In the genomic region with DNA sequence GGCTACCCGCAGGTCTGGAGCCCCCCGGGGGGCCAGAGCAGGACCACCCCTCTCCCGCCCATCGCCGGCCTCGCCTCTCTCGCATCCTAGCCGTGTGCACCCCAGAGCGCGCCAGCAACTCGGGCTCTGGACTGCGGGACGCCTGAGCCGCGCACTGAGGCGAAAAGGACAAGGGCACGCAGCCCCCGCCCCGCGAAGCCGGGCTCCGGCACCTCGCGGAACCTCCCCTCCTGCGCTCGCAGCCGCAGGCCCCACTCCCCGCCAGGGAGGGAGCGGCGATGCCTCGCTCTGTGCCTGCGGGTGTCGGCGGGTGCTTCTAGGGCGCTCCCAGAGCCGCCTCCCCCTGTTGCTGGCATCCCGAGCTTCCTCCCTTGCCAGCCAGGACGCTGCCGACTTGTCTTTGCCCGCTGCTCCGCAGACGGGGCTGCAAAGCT, we compare ENCODE assay signal across 8 cellular contexts. TPM values are rescaled to one million over a fixed set of nuclear protein-coding genes. Genes with fewer than 3 reads are reported as not detected.
DNase-seq lines count a peak whose midpoint lies in the region; ATAC-seq and TF ChIP-seq lines count a peak whose summit lies in the region.

A gene (plus strand): TSS at position 104 of the 434 bp plus-strand sequence. CDS start 907 bp downstream, outside the sequence.

- intact Hi-C loops in MCF 10A (cut with micrococcal nuclease), result loop anchor here (1.0 to 2.0 kb wide), 4 partner anchors 34 to 267 kb away; no protein-coding TSS in a partner anchor

- peaks cover 6% of the 10 kb centered on the region for H3K36me3 Mint-ChIP-seq in MCF 10A (ENCODE audit: insufficient read depth, unreplicated experiment)
- H3K36me3 Mint-ChIP-seq in stimulated activated naive CD8-positive, alpha-beta T cell treated with anti-CD3 and anti-CD28 coated beads, Interleukin-15, Interleukin-2, amounts not matched to agents 100 ng/mL and 50 ng/mL, for 24 hours (ENCODE audit: low read depth), result no peaks in the 10 kb centered on the region

- H3K9me3 ChIP-seq in AG04450 (ENCODE audit: control insufficient read depth, insufficient read depth, low read length), result no peaks in the 10 kb centered on the region; the same call in 1 of the 2 replicates

- no TSS peak for BruUV-seq in MCF 10A (replicated peaks; lab: Mats Ljungman, UMichigan)

- peak within 1 kb of the TSS; percentile 96 for H3K27ac Mint-ChIP-seq in MCF 10A (ENCODE audit: low read depth, unreplicated experiment)
- H3K27ac Mint-ChIP-seq in stimulated activated naive CD8-positive, alpha-beta T cell treated with anti-CD3 and anti-CD28 coated beads, Interleukin-15, Interleukin-2, amounts not matched to agents 100 ng/mL and 50 ng/mL, for 24 hours, result peak within 1 kb of the TSS; percentile 72

- ATAC-seq in GM18498 (IDR thresholded peaks at IDR 0.05; ENCODE audit: unreplicated experiment), result peak; percentile 33
- peak; percentile 34 for ATAC-seq in HG02759 (IDR thresholded peaks at IDR 0.05; ENCODE audit: unreplicated experiment)

- H3K4me3 Mint-ChIP-seq in MCF 10A (ENCODE audit: unreplicated experiment), result peak within 1 kb of the TSS; percentile 81
- peak within 1 kb of the TSS; percentile 83 for H3K4me3 Mint-ChIP-seq in stimulated activated naive CD8-positive, alpha-beta T cell treated with anti-CD3 and anti-CD28 coated beads, Interleukin-15, Interleukin-2, amounts not matched to agents 100 ng/mL and 50 ng/mL, for 24 hours

- no peaks in the 10 kb centered on the region for H3K9me3 Mint-ChIP-seq in MCF 10A (ENCODE audit: unreplicated experiment)
- H3K9me3 Mint-ChIP-seq in stimulated activated naive CD8-positive, alpha-beta T cell treated with anti-CD3 and anti-CD28 coated beads, Interleukin-15, Interleukin-2, amounts not matched to agents 100 ng/mL and 50 ng/mL, for 24 hours, result no peaks in the 10 kb centered on the region

- CTCF ChIA-PET in AG04450 (lab: Charles Lee) (interaction anchor here (1.0 to 2.1 kb wide), 9 partner anchors 12 to 617 kb away, joined by 3 to 7 read pairs (median 4); no protein-coding TSS in a partner anchor), MCF 10A (lab: Yijun Ruan, JAX) (interaction anchor here (0.6 to 2.6 kb wide), 9 partner anchors 27 to 583 kb away, joined by 3 to 22 read pairs (median 4); no protein-coding TSS in a partner anchor)

- no peaks in the 10 kb centered on the region for H3K27me3 Mint-ChIP-seq in MCF 10A (ENCODE audit: insufficient read depth, unreplicated experiment)
- peaks cover 67% of the 10 kb centered on the region for H3K27me3 Mint-ChIP-seq in stimulated activated naive CD8-positive, alpha-beta T cell treated with anti-CD3 and anti-CD28 coated beads, Interleukin-15, Interleukin-2, amounts not matched to agents 100 ng/mL and 50 ng/mL, for 24 hours

- H3K4me3 ChIP-seq in AG04450 (ENCODE audit: low read depth, low read length) (peak within 1 kb of the TSS; percentile 87), kidney epithelial cell (ENCODE audit: low read depth, low read length) (peak within 1 kb of the TSS; percentile 76)

- H3K4me1 Mint-ChIP-seq in MCF 10A (ENCODE audit: insufficient read depth, unreplicated experiment), result peaks cover 16% of the 10 kb centered on the region
- H3K4me1 Mint-ChIP-seq in stimulated activated naive CD8-positive, alpha-beta T cell treated with anti-CD3 and anti-CD28 coated beads, Interleukin-15, Interleukin-2, amounts not matched to agents 100 ng/mL and 50 ng/mL, for 24 hours (ENCODE audit: low read depth), result peaks cover 25% of the 10 kb centered on the region

- H3K36me3 ChIP-seq in kidney epithelial cell (ENCODE audit: control insufficient read depth, insufficient read depth, low read length), result no peaks in the 10 kb centered on the region

- DNase-seq in AG04450 (ENCODE audit: low read depth, low spot score), result no peak
- DNase-seq in NCI-H446 (lab: John Stamatoyannopoulos, UW), result peak; percentile 71 to 80
- peak; percentile 70 for DNase-seq in MCF 10A (ENCODE audit: unreplicated experiment)
- DNase-seq in kidney epithelial cell (ENCODE audit: low read depth), result no peak
- DNase-seq in stimulated activated CD4-positive, alpha-beta T cell treated with anti-CD3 and anti-CD28 coated beads, Interleukin-4, amount 100 ng/mL, for 24 hours, result no peak

- TF ChIP-seq CTCF in AG04450 (IDR thresholded peaks at IDR 0.05; ENCODE audit: low read depth, low read length) (no peak), MCF 10A (IDR thresholded peaks at IDR 0.05; ENCODE audit: unreplicated experiment) (no peak), kidney epithelial cell (IDR thresholded peaks at IDR 0.05; ENCODE audit: insufficient read depth, low read length, poor library complexity, severe bottlenecking) (no peak)

- POLR2A ChIA-PET in AG04450 (lab: Yijun Ruan, JAX), result interaction anchor here (0.7 to 2.4 kb wide), 10 partner anchors 18 to 1097 kb away, joined by 3 to 26 read pairs (median 3); a partner anchor contains a TSS
- POLR2A ChIA-PET in MCF 10A (lab: Yijun Ruan, JAX), result interaction anchor here (0.6 to 10.3 kb wide), 37 partner anchors 11 to 1614 kb away, joined by 3 to 505 read pairs (median 6); a partner anchor contains a TSS

- H3K27ac ChIP-seq in AG04450 (ENCODE audit: low read depth, low read length), result peak within 1 kb of the TSS; percentile 99

- no peaks in the 10 kb centered on the region for H3K27me3 ChIP-seq in AG04450 (ENCODE audit: control insufficient read depth, insufficient read depth, low read length)
- no peaks in the 10 kb centered on the region for H3K27me3 ChIP-seq in kidney epithelial cell (ENCODE audit: control insufficient read depth, insufficient read depth, low read length)

RNA-seq across cellular contexts. Expression of the gene that starts here (rescaled TPM):
- 9.1 and 12.3 TPM in 2 replicates for polyA plus RNA-seq in AG04450 (2011; rRNA removed)
- 38.2 and 47.1 TPM in 2 replicates for polyA minus RNA-seq in AG04450 (2011; rRNA and poly(A)+ RNA removed)
- total RNA-seq in MCF 10A (2022), result 25.0 and 38.1 TPM in 2 replicates
- total RNA-seq in kidney epithelial cell, result 104 and 106 TPM in 2 replicates

Comparison
In these comparisons a context has a peak if more than half of its experiments do, and no peak if none do; other contexts are left out.
1. DNase-seq: peak in NCI-H446 (2 of 2) and MCF 10A (single experiment); none in AG04450 (single experiment), kidney epithelial cell (single experiment) and stimulated activated CD4-positive, alpha-beta T cell treated with anti-CD3 and anti-CD28 coated beads, Interleukin-4, amount 100 ng/mL, for 24 hours (single experiment).